ENCODE assay signal across 9 cellular contexts in the genomic region with DNA sequence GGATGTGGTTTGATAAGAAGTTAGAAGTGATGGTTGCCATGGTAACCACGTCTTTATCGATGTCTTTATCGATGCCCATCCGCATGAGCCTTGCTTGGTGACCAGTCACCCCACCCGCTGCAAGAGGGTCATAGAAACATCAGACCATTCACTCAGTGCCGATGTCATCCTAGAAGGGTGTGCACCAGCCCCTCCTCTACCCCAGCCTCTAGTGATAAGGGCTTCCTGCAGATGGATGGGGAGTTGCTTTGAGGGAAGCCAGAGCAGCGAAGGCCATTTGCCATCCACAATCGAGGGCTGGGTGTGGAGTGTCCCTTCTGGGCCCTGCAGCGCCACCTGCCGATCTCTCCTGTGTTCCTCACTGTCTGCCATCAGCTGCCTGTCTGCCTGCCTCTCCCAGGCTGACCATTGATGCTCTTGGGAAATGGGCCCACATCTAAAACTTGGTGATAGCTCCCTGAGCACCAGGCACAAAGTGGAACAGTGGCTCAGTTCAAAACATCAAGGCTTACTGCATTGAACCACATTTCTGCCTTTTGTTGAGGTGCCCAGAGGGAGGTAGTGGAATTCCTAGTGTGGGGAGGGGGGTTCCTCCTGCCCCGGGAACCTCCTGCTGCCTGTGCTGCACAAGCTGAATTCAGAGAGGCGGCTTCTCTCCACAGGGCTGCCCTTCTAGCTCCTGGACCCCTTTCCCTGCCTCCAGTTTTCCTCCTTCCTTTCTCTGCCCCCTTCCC. TPM values are rescaled to one million over a fixed set of nuclear protein-coding genes. Genes with fewer than 3 reads are reported as not detected.
DNase-seq lines count a peak whose midpoint lies in the region; ATAC-seq, FAIRE-seq and TF ChIP-seq lines count a peak whose summit lies in the region.
"Had no signal": no experiment of that assay in that cellular context is flagged by ENCODE, and none has a peak within 500 bp of the region (broad histone marks: within the 10 kb centered on the region; RNA-seq: fewer than 3 reads in every experiment).

No MANE protein-coding gene starts in this region.

- no peaks in the 10 kb centered on the region for H3K79me2 ChIP-seq in hepatocyte

- peaks cover 16% of the 10 kb centered on the region for H3K27me3 Mint-ChIP-seq in activated CD8-positive, alpha-beta T cell treated with anti-CD3 and anti-CD28 coated beads for 36 hours

- H3K4me1 Mint-ChIP-seq in activated CD8-positive, alpha-beta T cell treated with anti-CD3 and anti-CD28 coated beads for 36 hours (ENCODE audit: low read depth): peaks cover 6% of the 10 kb centered on the region
- H3K4me1 Mint-ChIP-seq: IgD-negative memory B cell had no signal

- no peaks in the 10 kb centered on the region for H4K20me1 ChIP-seq in hepatocyte (ENCODE audit: insufficient read depth, poor library complexity, severe bottlenecking)

- 65% methylated on average over 12 of the region's 12 CpGs for WGBS in hepatocyte (ENCODE audit: low lambda C conversion rate, missing lambda C conversion rate)
- WGBS in esophagus squamous epithelium, 2 donors: 68 to 70% methylated on average over 8 to 9 of the region's 12 CpGs

- no peaks in the 10 kb centered on the region for H3K9me3 ChIP-seq in BE2C
- H3K9me3 ChIP-seq in hepatocyte (ENCODE audit: low read depth): no peaks in the 10 kb centered on the region
- no peaks in the 10 kb centered on the region for H3K9me3 ChIP-seq in esophagus squamous epithelium

- peak; percentile 85 for TF ChIP-seq CTCF in BE2C (IDR thresholded peaks at IDR 0.05; ENCODE audit: low read depth, low read length)
- TF ChIP-seq CTCF in activated CD8-positive, alpha-beta T cell treated with anti-CD3 and anti-CD28 coated beads for 36 hours (IDR thresholded peaks at IDR 0.05): peak; percentile 65
- peak; percentile 44 for TF ChIP-seq CTCF in hepatocyte (IDR thresholded peaks at IDR 0.05; ENCODE audit: poor library complexity)
- peak in 2 of 6 experiments; percentile 24 to 59 for TF ChIP-seq CTCF in esophagus squamous epithelium (IDR thresholded peaks at IDR 0.05)

- TF ChIP-seq POLR2A in GM12892 (IDR thresholded peaks at IDR 0.05; ENCODE audit: low read depth, low read length): no peak
- no peak for TF ChIP-seq POLR2A in esophagus squamous epithelium (IDR thresholded peaks at IDR 0.05)

- no peak overlapping the region for H3K4me3 Mint-ChIP-seq in activated CD8-positive, alpha-beta T cell treated with anti-CD3 and anti-CD28 coated beads for 36 hours
- H3K4me3 Mint-ChIP-seq: IgD-negative memory B cell had no signal

- no peak overlapping the region for H3K4me2 ChIP-seq in hepatocyte

- no peaks in the 10 kb centered on the region for H3K9me3 Mint-ChIP-seq in activated CD8-positive, alpha-beta T cell treated with anti-CD3 and anti-CD28 coated beads for 36 hours
- H3K9me3 Mint-ChIP-seq: IgD-negative memory B cell had no signal

- ATAC-seq in activated CD8-positive, alpha-beta T cell treated with anti-CD3 and anti-CD28 coated beads for 36 hours: peak; percentile 87

- CTCF ChIA-PET in activated CD8-positive, alpha-beta T cell treated with anti-CD3 and anti-CD28 coated beads for 36 hours (lab: Charles Lee): interaction anchor here (0.8 to 1.5 kb wide), 5 partner anchors 10 to 119 kb away, joined by 3 to 6 read pairs (median 3); no protein-coding TSS in a partner anchor

- H3K36me3 Mint-ChIP-seq in activated CD8-positive, alpha-beta T cell treated with anti-CD3 and anti-CD28 coated beads for 36 hours (ENCODE audit: low read depth): no peaks in the 10 kb centered on the region
- H3K36me3 Mint-ChIP-seq: IgD-negative memory B cell had no signal

- H3K4me3 ChIP-seq in BE2C (ENCODE audit: low read depth, low read length) (no peak overlapping the region), hepatocyte (no peak overlapping the region), esophagus squamous epithelium (no peak overlapping the region)

- no peak overlapping the region for H3K27ac Mint-ChIP-seq in activated CD8-positive, alpha-beta T cell treated with anti-CD3 and anti-CD28 coated beads for 36 hours
- H3K27ac Mint-ChIP-seq: IgD-negative memory B cell had no signal

- no peak overlapping the region for H3K27ac ChIP-seq in hepatocyte
- H3K27ac ChIP-seq in esophagus squamous epithelium: no peak overlapping the region

- H3K4me1 ChIP-seq in BE2C (no peaks in the 10 kb centered on the region), hepatocyte (ENCODE audit: insufficient read depth) (no peaks in the 10 kb centered on the region), esophagus squamous epithelium (no peaks in the 10 kb centered on the region)

- intact Hi-C loops in activated CD8-positive, alpha-beta T cell treated with anti-CD3 and anti-CD28 coated beads for 36 hours (cut with micrococcal nuclease): no loop called here
- intact Hi-C loops in esophagus squamous epithelium (cut with DNase I): no loop called here

- H3K9me2 ChIP-seq in hepatocyte (replicated peaks; ENCODE audit: insufficient read depth): no peaks in the 10 kb centered on the region

- peak; percentile 68 for FAIRE-seq in GM12892 (lab: Jason Lieb, UNC)

- no peak overlapping the region for H2AFZ ChIP-seq in hepatocyte

- DNase-seq in BE2C (peak; percentile 86), GM12892 (ENCODE audit: insufficient read length) (peak; percentile 38), NCI-H146 treated with DMSO at 0.1 percent for 48 hours (lab: John Stamatoyannopoulos, UW; ENCODE audit: unreplicated experiment) (peak; percentile 63), hepatocyte (ENCODE audit: low spot score) (peak; percentile 69), esophagus squamous epithelium (lab: John Stamatoyannopoulos, UW) (no peak)
- peak; percentile 74 for DNase-seq in activated CD8-positive, alpha-beta T cell treated with anti-CD3 and anti-CD28 coated beads for 36 hours
- DNase-seq in stimulated activated CD8-positive, alpha-beta memory T cell treated with anti-CD3 and anti-CD28 coated beads, Interleukin-4, amount 100 ng/mL, for 24 hours (ENCODE audit: low read depth): peak; percentile 5
- DNase-seq in effector CD8-positive, alpha-beta T cell (lab: John Stamatoyannopoulos, UW): no peak

- POLR2A ChIA-PET in activated CD8-positive, alpha-beta T cell treated with anti-CD3 and anti-CD28 coated beads for 36 hours (lab: Charles Lee): no interaction called here

- H3K36me3 ChIP-seq in BE2C (no peaks in the 10 kb centered on the region), hepatocyte (replicated peaks; ENCODE audit: insufficient read depth, low read depth) (no peaks in the 10 kb centered on the region), esophagus squamous epithelium (no peaks in the 10 kb centered on the region)

- H3K27me3 ChIP-seq in BE2C (peaks cover 37% of the 10 kb centered on the region), hepatocyte (no peaks in the 10 kb centered on the region), esophagus squamous epithelium (peaks cover 0 to 34% (median 0%) of the 10 kb centered on the region in 4 donors)

RNA-seq across cellular contexts. Expression of a gene that starts 8.9 kb away (rescaled TPM):
- polyA plus RNA-seq in BE2C (2012; ENCODE audit: insufficient read depth, insufficient read length, low read depth): not detected
- polyA plus RNA-seq in GM12892 (2012; ENCODE audit: missing spikeins): not detected
- total RNA-seq in activated CD8-positive, alpha-beta T cell treated with anti-CD3 and anti-CD28 coated beads for 36 hours: not detected
- total RNA-seq in hepatocyte (1.8 and 2.3 TPM in 2 replicates), esophagus squamous epithelium (1 to 10 TPM in 3 of 4 donors, under 1 TPM in 1; 0.35 to 3.8 (median 2.4) TPM)
- 6.5 and 12.4 TPM in 2 replicates for polyA plus RNA-seq in hepatocyte
- polyA plus RNA-seq: IgD-negative memory B cell had no signal

Comparison
In these comparisons a context has a peak if more than half of its experiments do, and no peak if none do; other contexts are left out.
1. DNase-seq: peak in BE2C (single experiment), GM12892 (single experiment), NCI-H146 treated with DMSO at 0.1 percent for 48 hours (single experiment), activated CD8-positive, alpha-beta T cell treated with anti-CD3 and anti-CD28 coated beads for 36 hours (single experiment), hepatocyte (single experiment) and stimulated activated CD8-positive, alpha-beta memory T cell treated with anti-CD3 and anti-CD28 coated beads, Interleukin-4, amount 100 ng/mL, for 24 hours (single experiment); none in esophagus squamous epithelium (single experiment) and effector CD8-positive, alpha-beta T cell (single experiment).